Comparison of ENCODE assay signal across 29 cellular contexts in the genomic region with DNA sequence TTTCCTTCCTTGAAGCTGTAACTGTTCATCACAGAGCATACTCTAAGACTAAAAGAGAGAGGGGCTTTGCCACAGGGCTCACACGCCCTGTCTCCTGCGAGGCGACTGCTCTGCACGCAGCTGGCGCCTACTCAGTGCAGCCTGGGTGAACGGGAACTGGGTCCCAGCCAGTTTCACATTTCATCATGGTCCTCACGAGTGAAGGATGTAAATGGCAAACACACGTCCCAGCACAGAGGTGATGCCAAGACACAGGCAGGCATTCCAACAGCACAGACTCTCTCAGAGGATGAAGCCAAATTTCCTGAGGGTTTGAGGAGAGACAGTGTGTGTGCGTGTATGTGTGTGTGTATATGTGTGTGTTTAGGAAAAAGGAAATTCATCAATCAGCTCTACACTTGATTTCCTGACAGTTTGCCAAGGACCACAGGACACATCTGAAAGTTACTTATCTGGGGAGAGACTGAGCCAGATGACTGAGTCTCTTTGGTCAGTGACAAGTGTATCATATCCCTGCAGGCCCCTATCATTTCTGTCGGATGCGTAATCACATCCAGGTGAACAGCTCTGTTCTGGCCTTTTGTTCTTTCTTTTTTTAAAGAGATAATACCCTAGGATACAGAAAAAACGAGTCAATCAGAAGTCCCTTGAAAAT. TPM values are rescaled to one million over a fixed set of nuclear protein-coding genes. Genes with fewer than 3 reads are reported as not detected.
DNase-seq lines count a peak whose midpoint lies in the region; FAIRE-seq and TF ChIP-seq lines count a peak whose summit lies in the region.
"Had no signal": no experiment of that assay in that cellular context is flagged by ENCODE, and none has a peak within 500 bp of the region (broad histone marks: within the 10 kb centered on the region; RNA-seq: fewer than 3 reads in every experiment).

No MANE protein-coding gene starts in this region.

- CTCF ChIA-PET in MCF 10A (lab: Yijun Ruan, JAX): interaction anchor here (0.6 to 1.5 kb wide), 4 partner anchors 9 to 1192 kb away, joined by 3 read pairs; no protein-coding TSS in a partner anchor

- no TSS peak for BruUV-seq in MCF 10A (replicated peaks; lab: Mats Ljungman, UMichigan)

- FAIRE-seq in kidney (lab: Jason Lieb, UNC): no peak
- FAIRE-seq: A204.1 had no signal

- H3K4me1 ChIP-seq in breast epithelium (no peaks in the 10 kb centered on the region), kidney (ENCODE audit: control insufficient read depth in 1 of 2, insufficient read depth in 1 of 2, low read depth in 1 of 2, low read length in 2 of 2) (peaks cover 0 to 2% of the 10 kb centered on the region in 2 donors), HAP-1 (no peaks in the 10 kb centered on the region)
- H3K4me1 ChIP-seq: body of pancreas had no signal

- H3K36me3 Mint-ChIP-seq in MCF 10A (ENCODE audit: insufficient read depth, unreplicated experiment): peaks cover 49% of the 10 kb centered on the region
- H3K36me3 Mint-ChIP-seq in brain: peaks cover 42% of the 10 kb centered on the region
- peaks cover 28% of the 10 kb centered on the region for H3K36me3 Mint-ChIP-seq in type B pancreatic cell
- H3K36me3 Mint-ChIP-seq: naive thymus-derived CD8-positive, alpha-beta T cell; T-cell had no signal

- H3K4me3 Mint-ChIP-seq in MCF 10A (ENCODE audit: unreplicated experiment): no peak overlapping the region
- no peak overlapping the region for H3K4me3 Mint-ChIP-seq in brain
- H3K4me3 Mint-ChIP-seq in type B pancreatic cell: no peak overlapping the region
- H3K4me3 Mint-ChIP-seq: activated CD4-positive, alpha-beta T cell treated with anti-CD3 and anti-CD28 coated beads for 36 hours; activated T-cell treated with anti-CD3 and anti-CD28 coated beads, Interleukin-2, amount 50 U/mL, for 24 hours; B cell; mesothelial cell of epicardium; naive thymus-derived CD8-positive, alpha-beta T cell; stimulated activated naive CD8-positive, alpha-beta T cell treated with anti-CD3 and anti-CD28 coated beads, Interleukin-15, amount 100 ng/mL, for 72 hours; T-cell had no signal

- POLR2A ChIA-PET in MCF 10A (lab: Yijun Ruan, JAX): no interaction called here

- no peak overlapping the region for H3K9ac ChIP-seq in kidney (ENCODE audit: low read length in 2 of 2)
- H3K9ac ChIP-seq: GM23248 had no signal

- H3K4me3 ChIP-seq in breast epithelium (no peak overlapping the region), kidney (ENCODE audit: low read length in 2 of 2) (no peak overlapping the region), HAP-1 (no peak overlapping the region)
- H3K4me3 ChIP-seq: body of pancreas, GM23248, ovary, right lobe of liver, tibial nerve had no signal

- in situ Hi-C loops in HAP-1 (cut with MboI; ENCODE audit: low sequenced_read_pairs): no loop called here

- H3K4me1 Mint-ChIP-seq in MCF 10A (ENCODE audit: insufficient read depth, unreplicated experiment) (peaks cover 14% of the 10 kb centered on the region), brain (peaks cover 35% of the 10 kb centered on the region), type B pancreatic cell (ENCODE audit: unreplicated experiment) (peaks cover 42% of the 10 kb centered on the region)

- no peak overlapping the region for H3K27ac ChIP-seq in breast epithelium
- no peak overlapping the region for H3K27ac ChIP-seq in kidney (ENCODE audit: low read depth in 2 of 2, low read length in 2 of 2)
- H3K27ac ChIP-seq: body of pancreas, GM23248, ovary, tibial nerve had no signal

- H3K36me3 ChIP-seq in breast epithelium (no peaks in the 10 kb centered on the region), kidney (ENCODE audit: control insufficient read depth in 1 of 2, insufficient read depth in 2 of 2, low read length in 2 of 2) (peaks cover 0 to 5% of the 10 kb centered on the region in 2 donors), HAP-1 (replicated peaks) (no peaks in the 10 kb centered on the region)
- H3K36me3 ChIP-seq: ovary had no signal

- DNase-seq in MCF 10A (ENCODE audit: unreplicated experiment) (no peak), breast epithelium (ENCODE audit: low spot score in 2 of 2) (no peak), kidney (peak; percentile 23), type B pancreatic cell (ENCODE audit: extremely low spot score, unreplicated experiment) (no peak), HuH-7.5 (ENCODE audit: low spot score) (no peak), NCI-H2107 treated with DMSO at 0.1 percent for 48 hours (lab: John Stamatoyannopoulos, UW; ENCODE audit: unreplicated experiment) (no peak), HAP-1 (ENCODE audit: low spot score in 2 of 2) (no peak)
- DNase-seq: activated CD4-positive, alpha-beta T cell treated with anti-CD3 and anti-CD28 coated beads for 36 hours; activated CD8-positive, alpha-beta memory T cell treated with anti-CD3 and anti-CD28 coated beads for 24 hours; activated gamma-delta T cell treated with Interleukin-2 at 50 U/mL for 16 hours; activated T-cell treated with anti-CD3 and anti-CD28 coated beads, Interleukin-2, amount 50 U/mL, for 24 hours; COR-L47; GM23248; MM.1S; NCI-H1417 treated with DMSO at 0.1 percent for 48 hours; NCI-H446; NCI-H82; ovary; right lobe of liver; SHP77; stimulated activated naive CD8-positive, alpha-beta T cell treated with anti-CD3 and anti-CD28 coated beads, Interleukin-15, amount 100 ng/mL, for 72 hours had no signal

- no peak for TF ChIP-seq POLR2A in breast epithelium (IDR thresholded peaks at IDR 0.05)

- H3K9me3 ChIP-seq in breast epithelium (no peaks in the 10 kb centered on the region), kidney (ENCODE audit: control insufficient read depth in 1 of 2, low read length in 2 of 2) (no peaks in the 10 kb centered on the region), HAP-1 (no peaks in the 10 kb centered on the region)
- H3K9me3 ChIP-seq: body of pancreas, ovary, right lobe of liver, tibial nerve had no signal

- H3K9me3 Mint-ChIP-seq in MCF 10A (ENCODE audit: unreplicated experiment) (no peaks in the 10 kb centered on the region), brain (peaks cover 0 to 4% (median 0%) of the 10 kb centered on the region in 5 experiments), type B pancreatic cell (no peaks in the 10 kb centered on the region)
- H3K9me3 Mint-ChIP-seq: activated T-cell treated with anti-CD3 and anti-CD28 coated beads, Interleukin-2, amount 50 U/mL, for 24 hours; mesothelial cell of epicardium; T-cell had no signal

- no peaks in the 10 kb centered on the region for H3K27me3 Mint-ChIP-seq in MCF 10A (ENCODE audit: insufficient read depth, unreplicated experiment)
- peaks cover 2% of the 10 kb centered on the region for H3K27me3 Mint-ChIP-seq in brain
- H3K27me3 Mint-ChIP-seq in type B pancreatic cell: no peaks in the 10 kb centered on the region
- H3K27me3 Mint-ChIP-seq: B cell had no signal

- intact Hi-C loops in MCF 10A (cut with micrococcal nuclease): no loop called here
- intact Hi-C loops in breast epithelium (cut with DNase I; ENCODE audit: low total_unique reads): loop anchor here (5.0 kb wide), 1 partner anchor 1543 kb away; no protein-coding TSS in a partner anchor
- intact Hi-C loops in kidney (cut with DNase I): no loop called here

- TF ChIP-seq CTCF in MCF 10A (IDR thresholded peaks at IDR 0.05; ENCODE audit: unreplicated experiment) (no peak), breast epithelium (IDR thresholded peaks at IDR 0.05) (no peak), brain (conservative IDR thresholded peaks at IDR 0.05) (no peak), kidney (IDR thresholded peaks at IDR 0.05; ENCODE audit: borderline replicate concordance, extremely low read depth, insufficient read depth) (no peak), type B pancreatic cell (conservative IDR thresholded peaks at IDR 0.05) (no peak)

- H3K27me3 ChIP-seq in breast epithelium (no peaks in the 10 kb centered on the region), HAP-1 (ENCODE audit: low read depth) (no peaks in the 10 kb centered on the region)
- H3K27me3 ChIP-seq: body of pancreas, ovary, right lobe of liver, tibial nerve had no signal

- H3K27ac Mint-ChIP-seq in MCF 10A (ENCODE audit: low read depth, unreplicated experiment) (peak overlapping the region; percentile 46), brain (peak overlapping the region in 3 of 5 experiments; percentile 12 to 96 (median 63)), type B pancreatic cell (peak overlapping the region; percentile 73)
- H3K27ac Mint-ChIP-seq: activated CD4-positive, alpha-beta T cell treated with anti-CD3 and anti-CD28 coated beads for 36 hours; activated T-cell treated with anti-CD3 and anti-CD28 coated beads, Interleukin-2, amount 50 U/mL, for 24 hours; B cell; mesothelial cell of epicardium; stimulated activated naive CD8-positive, alpha-beta T cell treated with anti-CD3 and anti-CD28 coated beads, Interleukin-15, amount 100 ng/mL, for 72 hours; T-cell had no signal

RNA-seq across cellular contexts. Expression of a gene that starts 53.8 kb away (rescaled TPM):
- total RNA-seq in MCF 10A (2022) (32.8 and 38.8 TPM in 2 replicates), breast epithelium (10 to 100 TPM; 19.0 to 57.8 (median 56.4) TPM), kidney (39.7 TPM), type B pancreatic cell (ENCODE audit: low replicate concordance) (22.9 and 56.2 TPM in 2 replicates)
- polyA plus RNA-seq in brain (ENCODE audit: insufficient read depth, low read depth, low replicate concordance) (6.0 TPM), kidney (ENCODE audit: insufficient read depth, low read depth, low replicate concordance) (2.8 TPM)
